13 cellular contexts compared by ENCODE assay signal in genomic region chr10:3877092-3878000, GRCh38.
DNase-seq lines count a peak whose midpoint lies in the region; ATAC-seq, FAIRE-seq and TF ChIP-seq lines count a peak whose summit lies in the region.
"Had no signal": no experiment of that assay in that cellular context is flagged by ENCODE, and none has a peak within 500 bp of the region (broad histone marks: within the 10 kb centered on the region; RNA-seq: fewer than 3 reads in every experiment).

No MANE protein-coding gene starts in this region.

- CTCF ChIA-PET in activated CD4-positive, alpha-beta memory T cell treated with anti-CD3 and anti-CD28 coated beads for 36 hours (lab: Charles Lee): interaction anchor here (0.9 kb wide), 1 partner anchor 29 kb away, joined by 3 read pairs; no protein-coding TSS in a partner anchor

- no peaks in the 10 kb centered on the region for H4K20me1 ChIP-seq in GM23248 (ENCODE audit: insufficient read depth)

- H3K4me1 ChIP-seq in GM23248 (ENCODE audit: insufficient read depth): peaks cover 20% of the 10 kb centered on the region

- WGBS in GM23248 (ENCODE audit: low coverage in 1 of 2, low lambda C conversion rate in 2 of 2, missing lambda C conversion rate in 2 of 2), 2 experiments: 60 to 62% methylated on average over 4 of the region's 4 CpGs

- H2AFZ ChIP-seq in GM23248: peak overlapping the region; percentile 40

- DNase-seq in AG10803 (ENCODE audit: low read depth): peak; percentile 13
- peak; percentile 61 for DNase-seq in GM23248
- no peak for DNase-seq in activated CD4-positive, alpha-beta memory T cell treated with anti-CD3 and anti-CD28 coated beads for 36 hours
- no peak for DNase-seq in immature natural killer cell
- DNase-seq in frontal cortex (ENCODE audit: low spot score in 2 of 2): no peak
- DNase-seq: left lung, NCI-H446, retina, SW 1271 had no signal

- POLR2A ChIA-PET in activated CD4-positive, alpha-beta memory T cell treated with anti-CD3 and anti-CD28 coated beads for 36 hours (lab: Charles Lee): interaction anchor here (3.3 to 6.8 kb wide), 5 partner anchors 11 to 94 kb away, joined by 20 to 87 read pairs (median 31); partner anchors contain the start of gene KLF6

- H3K27me3 ChIP-seq in GM23248 (replicated peaks; ENCODE audit: insufficient read depth): no peaks in the 10 kb centered on the region
- H3K27me3 ChIP-seq: left lung had no signal

- no peak overlapping the region for H3K4me3 ChIP-seq in AG10803 (ENCODE audit: low read length)
- H3K4me3 ChIP-seq in GM23248: peak overlapping the region; percentile 58
- H3K4me3 ChIP-seq: left lung had no signal

- ATAC-seq in HG02970 (IDR thresholded peaks at IDR 0.05; ENCODE audit: low FRiP score, unreplicated experiment): no peak
- no peak for ATAC-seq in HG02571 (IDR thresholded peaks at IDR 0.05; ENCODE audit: unreplicated experiment)
- ATAC-seq in GM18517 (IDR thresholded peaks at IDR 0.05; ENCODE audit: unreplicated experiment): no peak
- ATAC-seq: left lung had no signal

- H3K4me1 Mint-ChIP-seq in activated CD4-positive, alpha-beta memory T cell treated with anti-CD3 and anti-CD28 coated beads for 36 hours (ENCODE audit: low read depth): peaks cover 69% of the 10 kb centered on the region
- peaks cover 28 to 36% of the 10 kb centered on the region in 2 donors for H3K4me1 Mint-ChIP-seq in immature natural killer cell

- H3K4me3 Mint-ChIP-seq in activated CD4-positive, alpha-beta memory T cell treated with anti-CD3 and anti-CD28 coated beads for 36 hours: no peak overlapping the region
- peak overlapping the region in 1 of 5 donors; percentile 66 for H3K4me3 Mint-ChIP-seq in immature natural killer cell

- peaks cover 17% of the 10 kb centered on the region for H3F3A ChIP-seq in GM23248 (ENCODE audit: insufficient read depth)

- H3K9ac ChIP-seq in GM23248: peak overlapping the region; percentile 72

- H3K36me3 Mint-ChIP-seq in activated CD4-positive, alpha-beta memory T cell treated with anti-CD3 and anti-CD28 coated beads for 36 hours: no peaks in the 10 kb centered on the region
- H3K36me3 Mint-ChIP-seq in immature natural killer cell: no peaks in the 10 kb centered on the region

- H3K27ac ChIP-seq in GM23248: peak overlapping the region; percentile 77
- H3K27ac ChIP-seq: C4-2B had no signal

- H3K27ac Mint-ChIP-seq in activated CD4-positive, alpha-beta memory T cell treated with anti-CD3 and anti-CD28 coated beads for 36 hours: peak overlapping the region; percentile 49
- H3K27ac Mint-ChIP-seq in immature natural killer cell: peak overlapping the region in 4 of 6 donors; percentile 37 to 83 (median 62)

- H3K9me2 ChIP-seq in GM23248 (ENCODE audit: insufficient read depth): no peaks in the 10 kb centered on the region

- in situ Hi-C loops in GM23248 (cut with MboI): no loop called here

- intact Hi-C loops in activated CD4-positive, alpha-beta memory T cell treated with anti-CD3 and anti-CD28 coated beads for 36 hours (cut with micrococcal nuclease): loop anchor here (5.0 kb wide), 1 partner anchor 190 kb away; no protein-coding TSS in a partner anchor

- no peaks in the 10 kb centered on the region for H3K9me3 ChIP-seq in GM23248 (ENCODE audit: low read depth)
- H3K9me3 ChIP-seq: left lung had no signal

- TF ChIP-seq CTCF in AG10803 (conservative IDR thresholded peaks at IDR 0.05; ENCODE audit: low read length): no peak

- FAIRE-seq in frontal cortex (lab: Jason Lieb, UNC): no peak

- no peaks in the 10 kb centered on the region for H3K36me3 ChIP-seq in GM23248 (ENCODE audit: low read depth)
- H3K36me3 ChIP-seq: left lung had no signal

- H3K4me2 ChIP-seq in GM23248 (ENCODE audit: unreplicated experiment): peak overlapping the region; percentile 66

- H3K27me3 Mint-ChIP-seq in activated CD4-positive, alpha-beta memory T cell treated with anti-CD3 and anti-CD28 coated beads for 36 hours: no peaks in the 10 kb centered on the region
- H3K27me3 Mint-ChIP-seq in immature natural killer cell (ENCODE audit: low read depth in 3 of 3): peaks cover 2 to 7% (median 3%) of the 10 kb centered on the region in 3 donors

- H3K9me3 Mint-ChIP-seq in activated CD4-positive, alpha-beta memory T cell treated with anti-CD3 and anti-CD28 coated beads for 36 hours: peaks cover 5% of the 10 kb centered on the region
- no peaks in the 10 kb centered on the region for H3K9me3 Mint-ChIP-seq in immature natural killer cell

- no peaks in the 10 kb centered on the region for H3K79me2 ChIP-seq in GM23248 (ENCODE audit: insufficient read depth)

Comparison
In these comparisons a context has a peak if more than half of its experiments do, and no peak if none do; other contexts are left out.
1. DNase-seq: peak in AG10803 (single experiment) and GM23248 (single experiment); none in activated CD4-positive, alpha-beta memory T cell treated with anti-CD3 and anti-CD28 coated beads for 36 hours (single experiment), immature natural killer cell (0 of 3) and frontal cortex (0 of 2).